In genomic region chr3:119323401-119324107, GRCh38 we compare ENCODE assay signal across 8 cellular contexts. TPM values are rescaled to one million over a fixed set of nuclear protein-coding genes. Genes with fewer than 3 reads are reported as not detected.
DNase-seq lines count a peak whose midpoint lies in the region; ATAC-seq and TF ChIP-seq lines count a peak whose summit lies in the region.

No MANE protein-coding gene starts in this region.

- H3K9ac ChIP-seq in IMR-90 (ENCODE audit: low read depth, low read length) = peak overlapping the region; percentile 83

- peak overlapping the region; percentile 43; the same call in 1 of the 2 replicates for H3K56ac ChIP-seq in IMR-90 (ENCODE audit: extremely low read depth, insufficient read depth, low read length)

- peak overlapping the region; percentile 90 for H2BK120ac ChIP-seq in IMR-90 (ENCODE audit: low read depth, low read length)

- peak overlapping the region; percentile 95 for H3K23ac ChIP-seq in IMR-90 (ENCODE audit: low read depth, low read length)

- H3K27ac ChIP-seq in DOHH2 (ENCODE audit: low read depth, low read length) (peak overlapping the region; percentile 49), IMR-90 (ENCODE audit: insufficient read depth, low read length) (peak overlapping the region; percentile 86), left ventricle myocardium inferior (replicated peaks) (peak overlapping the region; percentile 93), spleen (peak overlapping the region; percentile 88 to 94 (median 93))

- WGBS in IMR-90 (ENCODE audit: extremely low coverage in 2 of 2, insufficient read length in 1 of 2), 2 experiments = 20% methylated on average over 1 of the region's 18 CpGs; no CpG with 5 or more reads in 1 of the 2 experiments
- WGBS in spleen, 5 donors = 16 to 24% (median 20%) methylated on average over 18 of the region's 18 CpGs

- peak overlapping the region; percentile 19; the same call in 1 of the 2 replicates for H3K18ac ChIP-seq in IMR-90 (ENCODE audit: low read depth, low read length)

- H3K27me3 ChIP-seq in DOHH2 (ENCODE audit: control insufficient read depth, low read length) = peaks cover 3% of the 10 kb centered on the region; the same call in 1 of the 2 replicates
- no peaks in the 10 kb centered on the region for H3K27me3 ChIP-seq in IMR-90 (ENCODE audit: control insufficient read depth, insufficient read depth, low read length)
- no peaks in the 10 kb centered on the region for H3K27me3 ChIP-seq in left ventricle myocardium inferior (ENCODE audit: low read depth)
- H3K27me3 ChIP-seq in spleen (replicated peaks in 1 of 7) = no peaks in the 10 kb centered on the region

- H3K14ac ChIP-seq in IMR-90 (replicated peaks; ENCODE audit: low read depth, low read length) = peak overlapping the region; percentile 88

- dilution Hi-C loops in IMR-90 (cut with HindIII; ENCODE audit: low sequenced_read_pairs, unreplicated experiment) = no loop called here

- no peak for TF ChIP-seq POLR2A in IMR-90 (IDR thresholded peaks at IDR 0.05; ENCODE audit: low read depth, low read length)
- TF ChIP-seq POLR2A in spleen (IDR thresholded peaks at IDR 0.05) = no peak

- peaks cover 18 to 52% of the 10 kb centered on the region in 2 experiments for H3K79me1 ChIP-seq in IMR-90 (ENCODE audit: low read depth in 1 of 2, low read length in 2 of 2)

- peak overlapping the region; percentile 86 to 91 for H4K8ac ChIP-seq in IMR-90 (ENCODE audit: low read depth in 2 of 2, low read length in 2 of 2)

- peak overlapping the region; percentile 100 for H2AK5ac ChIP-seq in IMR-90 (ENCODE audit: low read depth, low read length)

- H3K4me3 ChIP-seq in DOHH2 (ENCODE audit: low read length) = peak overlapping the region; percentile 75
- peak overlapping the region; percentile 57 for H3K4me3 ChIP-seq in IMR-90 (ENCODE audit: insufficient read depth, low read depth, low read length)
- peak overlapping the region; percentile 72 for H3K4me3 ChIP-seq in left ventricle myocardium inferior
- peak overlapping the region; percentile 52 to 77 (median 62) for H3K4me3 ChIP-seq in spleen

- H3K79me2 ChIP-seq in DOHH2 (ENCODE audit: control insufficient read depth, low read length) = no peaks in the 10 kb centered on the region

- peak overlapping the region; percentile 46 for H4K5ac ChIP-seq in IMR-90 (ENCODE audit: low read depth, low read length)

- no peaks in the 10 kb centered on the region for H3K9me2 ChIP-seq in DOHH2 (replicated peaks; ENCODE audit: control insufficient read depth, low read length)

- H3K4me2 ChIP-seq in DOHH2 (ENCODE audit: low read length) (peak overlapping the region; percentile 87), IMR-90 (ENCODE audit: low read depth, low read length) (peak overlapping the region; percentile 82)

- H3F3A ChIP-seq in DOHH2 (ENCODE audit: control insufficient read depth, insufficient read depth) = no peaks in the 10 kb centered on the region

- DNase-seq in IMR-90 = no peak
- peak; percentile 32 for DNase-seq in activated CD8-positive, alpha-beta memory T cell treated with anti-CD3 and anti-CD28 coated beads, Interleukin-2, amount 50 U/mL, for 1 hour (ENCODE audit: extremely low read depth)
- DNase-seq in left ventricle myocardium inferior = no peak
- peak; percentile 83 for DNase-seq in spleen
- DNase-seq in superior temporal gyrus (ENCODE audit: extremely low spot score) = no peak
- no peak for DNase-seq in GM19240 (ENCODE audit: insufficient read length, low spot score)

- no peaks in the 10 kb centered on the region for H3K36me3 ChIP-seq in DOHH2 (ENCODE audit: control insufficient read depth, low read length)
- H3K36me3 ChIP-seq in IMR-90 (ENCODE audit: control insufficient read depth, insufficient read depth, low read length) = no peaks in the 10 kb centered on the region
- H3K36me3 ChIP-seq in left ventricle myocardium inferior = no peaks in the 10 kb centered on the region
- H3K36me3 ChIP-seq in spleen = no peaks in the 10 kb centered on the region

- no TSS peak for BruUV-seq in IMR-90 (replicated peaks; lab: Mats Ljungman, UMichigan)

- no peak for TF ChIP-seq RAD21 in IMR-90 (IDR thresholded peaks at IDR 0.05; ENCODE audit: low read length)

- peak overlapping the region; percentile 70 for H2BK5ac ChIP-seq in IMR-90 (ENCODE audit: low read depth, low read length, poor library complexity, severe bottlenecking)

- ATAC-seq in GM21529 (IDR thresholded peaks at IDR 0.05; ENCODE audit: unreplicated experiment) (peak; percentile 30), IMR-90 (ENCODE audit: low read depth) (no peak)

- in situ Hi-C loops in IMR-90 (cut with MboI; ENCODE audit: low sequenced_read_pairs) = no loop called here

- H4K20me1 ChIP-seq in DOHH2 (ENCODE audit: control insufficient read depth, insufficient read depth, low read depth, low read length) (no peaks in the 10 kb centered on the region), IMR-90 (ENCODE audit: insufficient read depth, low read length) (no peaks in the 10 kb centered on the region)

- H4K91ac ChIP-seq in IMR-90 (ENCODE audit: insufficient read depth, low read depth, low read length) = peak overlapping the region; percentile 97

- peaks cover 3% of the 10 kb centered on the region; the same call in 1 of the 2 replicates for H3K9me1 ChIP-seq in IMR-90 (ENCODE audit: insufficient read depth, low read length)

- H2BK15ac ChIP-seq in IMR-90 (ENCODE audit: low read depth, low read length) = no peak overlapping the region

- peak overlapping the region; percentile 93 for H2AFZ ChIP-seq in IMR-90 (replicated peaks; ENCODE audit: low read length, poor library complexity)

- H3K4me1 ChIP-seq in DOHH2 (ENCODE audit: control insufficient read depth, low read length) (peaks cover 21% of the 10 kb centered on the region), IMR-90 (ENCODE audit: control insufficient read depth, insufficient read depth, low read length) (peaks cover 2% of the 10 kb centered on the region; the same call in 1 of the 2 replicates), left ventricle myocardium inferior (peaks cover 90% of the 10 kb centered on the region), spleen (peaks cover 8 to 48% (median 29%) of the 10 kb centered on the region in 6 donors)

- peak overlapping the region; percentile 54 for H2BK20ac ChIP-seq in IMR-90 (ENCODE audit: low read depth, low read length)

- TF ChIP-seq CTCF in DOHH2 (IDR thresholded peaks at IDR 0.05; ENCODE audit: low read depth, low read length, poor library complexity, severe bottlenecking) = no peak
- no peak for TF ChIP-seq CTCF in IMR-90 (conservative IDR thresholded peaks at IDR 0.05; ENCODE audit: low read depth, low read length)
- TF ChIP-seq CTCF in left ventricle myocardium inferior (IDR thresholded peaks at IDR 0.05; ENCODE audit: borderline replicate concordance) = no peak
- peak in 1 of 11 experiments; percentile 0 for TF ChIP-seq CTCF in spleen (IDR thresholded peaks at IDR 0.05 in 8 of 11, conservative IDR thresholded peaks at IDR 0.05 in 3 of 11)

- peak overlapping the region; percentile 60 for H2AK9ac ChIP-seq in IMR-90 (replicated peaks; ENCODE audit: low read depth, low read length, poor library complexity)

- CTCF ChIA-PET in IMR-90 (lab: Yijun Ruan, JAX) = interaction anchor here (1.5 kb wide), 1 partner anchor 29 kb away, joined by 9 read pairs; no protein-coding TSS in a partner anchor

- POLR2A ChIA-PET in IMR-90 (lab: Charles Lee; ENCODE audit: unreplicated experiment) = interaction anchor here (0.9 kb wide), 1 partner anchor 22 kb away, joined by 4 read pairs; no protein-coding TSS in a partner anchor

- peak overlapping the region; percentile 97 for H3K4ac ChIP-seq in IMR-90 (ENCODE audit: low read depth, low read length)

- H3K9me3 ChIP-seq in DOHH2 (ENCODE audit: control insufficient read depth, insufficient read depth, low read length) = no peaks in the 10 kb centered on the region
- no peaks in the 10 kb centered on the region for H3K9me3 ChIP-seq in IMR-90 (ENCODE audit: control insufficient read depth, insufficient read depth, low read length)
- H3K9me3 ChIP-seq in left ventricle myocardium inferior (replicated peaks) = no peaks in the 10 kb centered on the region
- H3K9me3 ChIP-seq in spleen = no peaks in the 10 kb centered on the region

- intact Hi-C loops in IMR-90 (cut with micrococcal nuclease) = no loop called here
- intact Hi-C loops in left ventricle myocardium inferior (cut with micrococcal nuclease) = no loop called here
- intact Hi-C loops in spleen (cut with DNase I; ENCODE audit: low total_unique reads) = no loop called here

TF ChIP-seq in IMR-90, 13 proteins besides CTCF, POLR2A, EP300 and RAD21 (continues in another document):
- TF ChIP-seq BHLHE40 (IDR thresholded peaks at IDR 0.05; ENCODE audit: low read depth, low read length) (no peak), RFX5 (IDR thresholded peaks at IDR 0.05; ENCODE audit: low read depth, low read length) (no peak), MXI1 (IDR thresholded peaks at IDR 0.05; ENCODE audit: borderline replicate concordance, low read depth, low read length) (no peak), CHD1 (IDR thresholded peaks at IDR 0.05; ENCODE audit: low read depth, low read length) (no peak), FOS (IDR thresholded peaks at IDR 0.05; ENCODE audit: low read depth, low read length) (no peak), SMC3 (IDR thresholded peaks at IDR 0.05; ENCODE audit: low read depth, low read length) (no peak), MAFK (IDR thresholded peaks at IDR 0.05; ENCODE audit: low read depth, low read length) (no peak), USF2 (IDR thresholded peaks at IDR 0.05; ENCODE audit: low read depth, low read length) (no peak)
- TF ChIP-seq, protein P1, sequence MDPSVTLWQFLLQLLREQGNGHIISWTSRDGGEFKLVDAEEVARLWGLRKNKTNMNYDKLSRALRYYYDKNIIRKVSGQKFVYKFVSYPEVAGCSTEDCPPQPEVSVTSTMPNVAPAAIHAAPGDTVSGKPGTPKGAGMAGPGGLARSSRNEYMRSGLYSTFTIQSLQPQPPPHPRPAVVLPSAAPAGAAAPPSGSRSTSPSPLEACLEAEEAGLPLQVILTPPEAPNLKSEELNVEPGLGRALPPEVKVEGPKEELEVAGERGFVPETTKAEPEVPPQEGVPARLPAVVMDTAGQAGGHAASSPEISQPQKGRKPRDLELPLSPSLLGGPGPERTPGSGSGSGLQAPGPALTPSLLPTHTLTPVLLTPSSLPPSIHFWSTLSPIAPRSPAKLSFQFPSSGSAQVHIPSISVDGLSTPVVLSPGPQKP (IDR thresholded peaks at IDR 0.05; ENCODE audit: borderline replicate concordance, low read depth, low read length) = no peak

RNA-seq across cellular contexts. Expression of gene ARHGAP31, which starts 29.4 kb away (rescaled TPM):
- total RNA-seq in IMR-90 (2012; rRNA removed) = 6.6 and 7.5 TPM in 2 replicates
- 7.7 and 8.3 TPM in 2 replicates for polyA plus RNA-seq in IMR-90 (2012; rRNA removed)
- polyA plus RNA-seq in IMR-90 (2012; cell fraction: cytosol; rRNA removed) = 2.2 and 2.4 TPM in 2 replicates
- 2.2 and 3.0 TPM in 2 replicates for polyA plus RNA-seq in IMR-90 (2012; cell fraction: nucleus; rRNA removed; ENCODE audit: low replicate concordance)
- 38.0 TPM for total RNA-seq in left ventricle myocardium inferior
- 10 to 100 TPM; 23.6 to 38.0 (median 29.1) TPM for total RNA-seq in spleen
- 1 to 10 TPM; 2.0 to 5.2 (median 2.3) TPM for polyA plus RNA-seq in spleen

Comparison
In these comparisons a context has a peak if more than half of its experiments do, and no peak if none do; other contexts are left out.
1. DNase-seq: peak in activated CD8-positive, alpha-beta memory T cell treated with anti-CD3 and anti-CD28 coated beads, Interleukin-2, amount 50 U/mL, for 1 hour (single experiment) and spleen (single experiment); none in IMR-90 (single experiment), left ventricle myocardium inferior (single experiment), superior temporal gyrus (single experiment) and GM19240 (single experiment).
2. Peak in every context shown above with its lines, with median percentiles within 50 percentile points of each other: H3K27ac ChIP-seq and H3K4me3 ChIP-seq.